8 cellular contexts compared by ENCODE assay signal in genomic region chr12:63103489-63104131, GRCh38. TPM values are rescaled to one million over a fixed set of nuclear protein-coding genes. Genes with fewer than 3 reads are reported as not detected.
DNase-seq lines count a peak whose midpoint lies in the region; ATAC-seq and TF ChIP-seq lines count a peak whose summit lies in the region.

No MANE protein-coding gene starts in this region.

- H3K36me3 ChIP-seq in RWPE2 (ENCODE audit: low read depth) (no peaks in the 10 kb centered on the region), thoracic aorta (no peaks in the 10 kb centered on the region)

- H3K27ac ChIP-seq in RWPE2 (ENCODE audit: poor library complexity, severe bottlenecking) (no peak overlapping the region), thoracic aorta (no peak overlapping the region)

- H3K9me3 ChIP-seq in RWPE2 (ENCODE audit: severe bottlenecking) (no peaks in the 10 kb centered on the region), thoracic aorta (no peaks in the 10 kb centered on the region)

- ATAC-seq in HG02885 (IDR thresholded peaks at IDR 0.05; ENCODE audit: poor library complexity, unreplicated experiment), result peak; percentile 68
- ATAC-seq in RWPE2 (ENCODE audit: low read depth), result no peak
- no peak for ATAC-seq in thoracic aorta (ENCODE audit: insufficient number of reproducible peaks, low FRiP score, low read depth)
- ATAC-seq in GM19397 (IDR thresholded peaks at IDR 0.05; ENCODE audit: unreplicated experiment), result no peak
- no peak for ATAC-seq in GM19452 (IDR thresholded peaks at IDR 0.05; ENCODE audit: unreplicated experiment)

- peak; percentile 13 for DNase-seq in SIG-M5 treated with dmso at 0.1 percent for 504 hours (lab: John Stamatoyannopoulos, UW; ENCODE audit: unreplicated experiment)
- DNase-seq in SIG-M5 (lab: John Stamatoyannopoulos, UW), result no peak
- no peak for DNase-seq in RWPE2 (ENCODE audit: low spot score)
- peak; percentile 30 for DNase-seq in fibroblast of villous mesenchyme (ENCODE audit: low read depth)
- no peak for DNase-seq in thoracic aorta (ENCODE audit: low spot score)

- H3K4me1 ChIP-seq in RWPE2 (ENCODE audit: insufficient read depth, poor library complexity, severe bottlenecking) (no peaks in the 10 kb centered on the region), thoracic aorta (ENCODE audit: control insufficient read depth in 1 of 2, low read depth in 2 of 2) (no peaks in the 10 kb centered on the region)

- TF ChIP-seq CTCF in RWPE2 (IDR thresholded peaks at IDR 0.05; ENCODE audit: poor library complexity, severe bottlenecking), result peak; percentile 89
- TF ChIP-seq CTCF in fibroblast of villous mesenchyme (IDR thresholded peaks at IDR 0.05; ENCODE audit: insufficient read depth, low read depth, low read length), result peak; percentile 72
- peak; percentile 63 for TF ChIP-seq CTCF in thoracic aorta (IDR thresholded peaks at IDR 0.05)

- no peak overlapping the region for H3K4me3 ChIP-seq in RWPE2 (ENCODE audit: severe bottlenecking)
- H3K4me3 ChIP-seq in fibroblast of villous mesenchyme (ENCODE audit: low read depth, low read length), result no peak overlapping the region
- H3K4me3 ChIP-seq in thoracic aorta, result no peak overlapping the region

- H3K27me3 ChIP-seq in RWPE2 (ENCODE audit: insufficient read depth, poor library complexity, severe bottlenecking) (peaks cover 6% of the 10 kb centered on the region), thoracic aorta (replicated peaks; ENCODE audit: insufficient read depth) (no peaks in the 10 kb centered on the region)

RNA-seq across cellular contexts. Expression of gene AVPR1A, which starts 47.4 kb away (rescaled TPM):
- total RNA-seq in fibroblast of villous mesenchyme, result under 0.01 TPM in 1 of 2 replicates, not detected in the other
- 1 to 10 TPM; 4.3 to 8.5 TPM for total RNA-seq in thoracic aorta

Comparison
In these comparisons a context has a peak if more than half of its experiments do, and no peak if none do; other contexts are left out.
1. DNase-seq: peak in SIG-M5 treated with dmso at 0.1 percent for 504 hours (single experiment) and fibroblast of villous mesenchyme (single experiment); none in SIG-M5 (single experiment), RWPE2 (single experiment) and thoracic aorta (single experiment).
2. Peak in every context shown above with its lines, with median percentiles within 50 percentile points of each other: CTCF ChIP-seq.